22 cellular contexts compared by ENCODE assay signal in genomic region chr13:111342716-111343115, GRCh38. TPM values are rescaled to one million over a fixed set of nuclear protein-coding genes. Genes with fewer than 3 reads are reported as not detected.
"Had no signal": no experiment of that assay in that cellular context is flagged by ENCODE, and none has a peak within 500 bp of the region (broad histone marks: within the 10 kb centered on the region; RNA-seq: fewer than 3 reads in every experiment).

No MANE protein-coding gene starts in this region.

- ATAC-seq: activated T-cell treated with anti-CD3 and anti-CD28 coated beads, Interleukin-2, amount 50 U/mL, for 4 hours; K562; PC-3; WTC11 had no signal

- DNase-seq: activated CD4-positive, alpha-beta T cell treated with anti-CD3 and anti-CD28 coated beads for 48 hours; activated CD4-positive, alpha-beta T cell treated with anti-CD3 and anti-CD28 coated beads, Interleukin-2, amount 50 U/mL, for 4 hours; activated CD4-positive, CD25-positive, alpha-beta regulatory T cell treated with anti-CD3 and anti-CD28 coated beads, Interleukin-2, amount 50 U/mL, for 72 hours; activated CD8-positive, alpha-beta memory T cell treated with anti-CD3 and anti-CD28 coated beads for 24 hours; activated gamma-delta T cell treated with Interleukin-2 at 50 U/mL for 16 hours; activated naive CD4-positive, alpha-beta T cell treated with anti-CD3 and anti-CD28 coated beads, Interleukin-2, amount 10 ng/mL, durations not matched to agents 7 days and 5 days; activated naive CD8-positive, alpha-beta T cell treated with anti-CD3 and anti-CD28 coated beads for 36 hours; activated T-cell treated with anti-CD3 and anti-CD28 coated beads, Interleukin-2, amount 50 U/mL, for 4 hours; Karpas-422; MM.1S; NCI-H1105 treated with DMSO at 0.1 percent for 48 hours; NCI-H1436 treated with DMSO at 0.1 percent for 48 hours; NCI-H187; NCI-H2081 treated with DMSO at 0.1 percent for 48 hours; NCI-H446; NCI-H524; PC-3; SHP77 treated with DMSO at 0.1 percent for 48 hours had no signal

- H3K4me3 ChIP-seq: K562 had no signal

- H3K27me3 Mint-ChIP-seq: activated naive CD4-positive, alpha-beta T cell treated with anti-CD3 and anti-CD28 coated beads, Interleukin-2, amount 10 ng/mL, durations not matched to agents 7 days and 5 days; activated naive CD8-positive, alpha-beta T cell treated with anti-CD3 and anti-CD28 coated beads for 36 hours had no signal

- H3K9me3 Mint-ChIP-seq: activated naive CD4-positive, alpha-beta T cell treated with anti-CD3 and anti-CD28 coated beads, Interleukin-2, amount 10 ng/mL, durations not matched to agents 7 days and 5 days; activated naive CD8-positive, alpha-beta T cell treated with anti-CD3 and anti-CD28 coated beads for 36 hours; activated T-cell treated with anti-CD3 and anti-CD28 coated beads, Interleukin-2, amount 50 U/mL, for 4 hours; T-helper 1 cell treated with Interleukin-12 subunit alpha and Interleukin-12 subunit beta and Interleukin-4 antibody, amounts not matched to agents 30 μg/mL and 1 μg/mL, for 36 hours; WTC11 had no signal

- H3K4me1 Mint-ChIP-seq: activated naive CD4-positive, alpha-beta T cell treated with anti-CD3 and anti-CD28 coated beads, Interleukin-2, amount 10 ng/mL, durations not matched to agents 7 days and 5 days; activated naive CD8-positive, alpha-beta T cell treated with anti-CD3 and anti-CD28 coated beads for 36 hours had no signal

- H3K36me3 Mint-ChIP-seq: activated naive CD4-positive, alpha-beta T cell treated with anti-CD3 and anti-CD28 coated beads, Interleukin-2, amount 10 ng/mL, durations not matched to agents 7 days and 5 days; activated naive CD8-positive, alpha-beta T cell treated with anti-CD3 and anti-CD28 coated beads for 36 hours; WTC11 had no signal

- H3K4me3 Mint-ChIP-seq: activated naive CD4-positive, alpha-beta T cell treated with anti-CD3 and anti-CD28 coated beads, Interleukin-2, amount 10 ng/mL, durations not matched to agents 7 days and 5 days; activated naive CD8-positive, alpha-beta T cell treated with anti-CD3 and anti-CD28 coated beads for 36 hours; activated T-cell treated with anti-CD3 and anti-CD28 coated beads, Interleukin-2, amount 50 U/mL, for 4 hours; T-helper 1 cell treated with Interleukin-12 subunit alpha and Interleukin-12 subunit beta and Interleukin-4 antibody, amounts not matched to agents 30 μg/mL and 1 μg/mL, for 36 hours; WTC11 had no signal

- H3K27ac Mint-ChIP-seq: activated naive CD4-positive, alpha-beta T cell treated with anti-CD3 and anti-CD28 coated beads, Interleukin-2, amount 10 ng/mL, durations not matched to agents 7 days and 5 days; activated naive CD8-positive, alpha-beta T cell treated with anti-CD3 and anti-CD28 coated beads for 36 hours; T-helper 1 cell treated with Interleukin-12 subunit alpha and Interleukin-12 subunit beta and Interleukin-4 antibody, amounts not matched to agents 30 μg/mL and 1 μg/mL, for 36 hours; WTC11 had no signal

RNA-seq across cellular contexts. Expression of gene TEX29, which starts 22.3 kb away (rescaled TPM):
- total RNA-seq: K562, PC-3, SK-MEL-5 had no signal
